In the genomic region with DNA sequence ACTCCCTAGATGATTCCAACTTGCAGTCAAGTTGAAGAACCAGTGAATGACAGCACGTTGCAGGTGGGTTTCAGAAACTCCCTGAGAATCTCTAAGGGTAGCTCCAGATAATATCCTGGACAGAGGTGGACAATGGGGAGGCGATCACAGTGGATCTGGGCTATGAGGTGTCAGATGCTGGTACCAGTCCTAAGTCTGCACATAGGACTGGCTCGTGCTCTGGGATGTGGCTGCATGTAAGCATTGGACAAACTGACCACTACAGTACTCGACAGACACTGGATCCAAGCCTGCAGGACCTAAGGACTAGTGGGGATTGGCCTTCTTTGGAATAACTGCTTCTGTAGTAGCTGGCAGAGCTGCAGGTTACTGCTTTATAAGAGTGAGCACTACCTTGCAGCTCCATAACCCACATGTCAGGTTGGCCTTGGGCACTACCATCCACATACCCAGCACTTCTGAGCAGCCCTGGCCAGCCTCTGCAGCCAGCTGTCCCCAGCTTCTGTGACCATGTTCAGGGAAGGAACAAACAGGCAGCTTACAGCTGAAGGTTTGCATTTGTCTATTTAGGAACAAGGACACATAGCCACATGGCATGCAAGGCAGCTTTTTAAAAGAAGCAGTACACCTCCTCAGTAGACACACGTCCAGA, we compare ENCODE assay signal across 8 cellular contexts. TPM values are rescaled to one million over a fixed set of nuclear protein-coding genes. Genes with fewer than 3 reads are reported as not detected.
"Had no signal": no experiment of that assay in that cellular context is flagged by ENCODE, and none has a peak within 500 bp of the region (broad histone marks: within the 10 kb centered on the region; RNA-seq: fewer than 3 reads in every experiment).

No MANE protein-coding gene starts in this region.

- H3K9me3 ChIP-seq: HAP-1 had no signal

- DNase-seq: GM23248, GOT3, H7, IMR-90 had no signal

- H3K4me3 ChIP-seq: GM23248, HAP-1, K562 had no signal

- H3K36me3 ChIP-seq: HAP-1 had no signal

- H3K4me1 ChIP-seq: HAP-1 had no signal

- ATAC-seq: HCT116, K562 had no signal

- H3K27ac ChIP-seq: GM23248 had no signal

RNA-seq across cellular contexts. Expression of a gene that starts 33.2 kb away (rescaled TPM):
- total RNA-seq: H4 had no signal
